ENCODE assay signal across 8 cellular contexts in genomic region chr1:229557214-229557850, GRCh38.
DNase-seq lines count a peak whose midpoint lies in the region; ATAC-seq and TF ChIP-seq lines count a peak whose summit lies in the region.

No MANE protein-coding gene starts in this region.

- no peaks in the 10 kb centered on the region for H3F3A ChIP-seq in OCI-LY1 (ENCODE audit: insufficient read depth, low read length)

- H2AFZ ChIP-seq in OCI-LY1 (ENCODE audit: low read length), result no peak overlapping the region

- peak; percentile 12 for DNase-seq in activated CD4-positive, alpha-beta T cell treated with anti-CD3 and anti-CD28 coated beads for 48 hours
- no peak for DNase-seq in activated CD4-positive, alpha-beta T cell treated with anti-CD3 and anti-CD28 coated beads, Interleukin-2, amount 50 U/mL, for 1 hour
- DNase-seq in pons (ENCODE audit: low spot score), result no peak
- no peak for DNase-seq in DMS153 treated with DMSO at 0.1 percent for 48 hours (lab: John Stamatoyannopoulos, UW; ENCODE audit: unreplicated experiment)

- H3K27me3 ChIP-seq in OCI-LY1 (ENCODE audit: insufficient read depth, low read length) (no peaks in the 10 kb centered on the region), duodenal mucosa (ENCODE audit: control insufficient read depth in 1 of 2, insufficient read depth in 2 of 2, low read length in 2 of 2) (no peaks in the 10 kb centered on the region)

- peaks cover 25% of the 10 kb centered on the region for H3K4me1 Mint-ChIP-seq in nephron

- H3K9me2 ChIP-seq in OCI-LY1 (ENCODE audit: low read depth, low read length), result no peaks in the 10 kb centered on the region

- no peak for TF ChIP-seq CTCF in OCI-LY1 (IDR thresholded peaks at IDR 0.05; ENCODE audit: low read length)
- TF ChIP-seq CTCF in nephron (IDR thresholded peaks at IDR 0.05; ENCODE audit: unreplicated experiment in 3 of 3), result no peak

- H3K9me3 Mint-ChIP-seq in nephron, result no peaks in the 10 kb centered on the region

- peak overlapping the region; percentile 77 for H3K27ac ChIP-seq in OCI-LY1 (ENCODE audit: low read depth, low read length, poor library complexity, severe bottlenecking)
- H3K27ac ChIP-seq in duodenal mucosa (ENCODE audit: low read depth, low read length), result peak overlapping the region; percentile 1

- H3K36me3 ChIP-seq in OCI-LY1 (ENCODE audit: insufficient read depth, low read length), result no peaks in the 10 kb centered on the region
- H3K36me3 ChIP-seq in duodenal mucosa (ENCODE audit: control insufficient read depth in 1 of 2, insufficient read depth in 2 of 2, low read length in 2 of 2), result no peaks in the 10 kb centered on the region

- H3K27ac Mint-ChIP-seq in nephron, result peak overlapping the region; percentile 17 to 83 (median 80)

- peak overlapping the region; percentile 73 for H3K9ac ChIP-seq in OCI-LY1 (ENCODE audit: low read length)
- peak overlapping the region; percentile 58 to 78 for H3K9ac ChIP-seq in duodenal mucosa (ENCODE audit: low read depth in 1 of 2, low read length in 2 of 2)

- no peaks in the 10 kb centered on the region for H3K79me2 ChIP-seq in OCI-LY1 (ENCODE audit: insufficient read depth, low read length)

- no peaks in the 10 kb centered on the region for H4K20me1 ChIP-seq in OCI-LY1 (ENCODE audit: insufficient read depth, low read length)

- H3K36me3 Mint-ChIP-seq in nephron (ENCODE audit: low read depth), result no peaks in the 10 kb centered on the region

- peak overlapping the region; percentile 80 for H3K4me2 ChIP-seq in OCI-LY1 (ENCODE audit: low read length)

- peak overlapping the region; percentile 78 for H3K4me3 ChIP-seq in OCI-LY1 (ENCODE audit: low read depth, low read length, poor library complexity, severe bottlenecking)
- H3K4me3 ChIP-seq in duodenal mucosa (ENCODE audit: low read depth in 1 of 2, low read length in 2 of 2), result peak overlapping the region; percentile 77 to 91

- ATAC-seq in HG03139 (IDR thresholded peaks at IDR 0.05; ENCODE audit: unreplicated experiment), result no peak

- H3K27me3 Mint-ChIP-seq in nephron (ENCODE audit: low read depth), result peaks cover 6% of the 10 kb centered on the region

- H3K4me1 ChIP-seq in OCI-LY1 (ENCODE audit: insufficient read depth, low read length, severe bottlenecking), result peaks cover 33% of the 10 kb centered on the region
- H3K4me1 ChIP-seq in duodenal mucosa (ENCODE audit: control insufficient read depth in 1 of 2, insufficient read depth in 2 of 2, low read length in 2 of 2), result peaks cover 18 to 28% of the 10 kb centered on the region in 2 donors

- H3K4me3 Mint-ChIP-seq in nephron, result peak overlapping the region; percentile 85 to 91 (median 90)

- no peaks in the 10 kb centered on the region for H3K9me3 ChIP-seq in OCI-LY1 (ENCODE audit: low read length)
- no peaks in the 10 kb centered on the region for H3K9me3 ChIP-seq in duodenal mucosa (ENCODE audit: control insufficient read depth in 1 of 2, low read length in 2 of 2)
